Comparison of ENCODE assay signal across 8 cellular contexts in genomic region chr10:82574081-82574480, GRCh38.
"Had no signal": no experiment of that assay in that cellular context is flagged by ENCODE, and none has a peak within 500 bp of the region (broad histone marks: within the 10 kb centered on the region; RNA-seq: fewer than 3 reads in every experiment).

No MANE protein-coding gene starts in this region.

- ATAC-seq: GM23338, K562 had no signal

- H3K27ac Mint-ChIP-seq: GM23338 had no signal

- H3K9me3 Mint-ChIP-seq: GM23338, H9 had no signal

- H2AFZ ChIP-seq: GM23338 had no signal

- H3K4me3 ChIP-seq: GM23338, K562 had no signal

- DNase-seq: H9, HCEC 1CT, IMR-90 had no signal

- FAIRE-seq: H1, H54, HTR-8/SVneo, K562 had no signal

- H3K4me2 ChIP-seq: GM23338 had no signal

- H3K4me3 Mint-ChIP-seq: GM23338, H9 had no signal
